Comparison of ENCODE assay signal across 9 cellular contexts in genomic region chr22:26172389-26172990, GRCh38. TPM values are rescaled to one million over a fixed set of nuclear protein-coding genes. Genes with fewer than 3 reads are reported as not detected.
DNase-seq lines count a peak whose midpoint lies in the region; ATAC-seq and TF ChIP-seq lines count a peak whose summit lies in the region.
"Had no signal": no experiment of that assay in that cellular context is flagged by ENCODE, and none has a peak within 500 bp of the region (broad histone marks: within the 10 kb centered on the region; RNA-seq: fewer than 3 reads in every experiment).

No MANE protein-coding gene starts in this region.

- H4K8ac ChIP-seq in trophoblast cell (ENCODE audit: low read depth, low read length) = no peak overlapping the region

- H3K79me1 ChIP-seq in trophoblast cell (ENCODE audit: low read length) = no peaks in the 10 kb centered on the region

- no peak overlapping the region for H3K4me3 ChIP-seq in MM.1S (ENCODE audit: low read length)
- no peak overlapping the region for H3K4me3 ChIP-seq in esophagus squamous epithelium
- no peak overlapping the region for H3K4me3 ChIP-seq in trophoblast cell (ENCODE audit: low read depth, low read length)

- H3K27me3 ChIP-seq in MM.1S (replicated peaks; ENCODE audit: insufficient read depth, low read length) = peaks cover 74% of the 10 kb centered on the region
- H3K27me3 ChIP-seq in esophagus squamous epithelium = peaks cover 7 to 91% (median 17%) of the 10 kb centered on the region in 4 donors
- peaks cover 31% of the 10 kb centered on the region for H3K27me3 ChIP-seq in trophoblast cell (ENCODE audit: insufficient read depth, low read length)

- no peak overlapping the region for H3K23ac ChIP-seq in trophoblast cell (ENCODE audit: low read length)

- H3K4me2 ChIP-seq in MM.1S (ENCODE audit: low read depth, low read length) (no peak overlapping the region), trophoblast cell (ENCODE audit: low read length) (no peak overlapping the region)

- no peaks in the 10 kb centered on the region for H4K20me1 ChIP-seq in MM.1S (ENCODE audit: insufficient read depth, low read length)

- no peak overlapping the region for H3K9ac ChIP-seq in MM.1S (ENCODE audit: low read length)
- no peak overlapping the region for H3K9ac ChIP-seq in trophoblast cell (ENCODE audit: low read length)

- no peak overlapping the region for H2BK12ac ChIP-seq in trophoblast cell (ENCODE audit: low read length)

- no peak for TF ChIP-seq POLR2A in esophagus squamous epithelium (IDR thresholded peaks at IDR 0.05)

- no peaks in the 10 kb centered on the region for H3K4me1 ChIP-seq in MM.1S (ENCODE audit: low read length)
- peaks cover 5 to 17% (median 11%) of the 10 kb centered on the region in 3 donors for H3K4me1 ChIP-seq in esophagus squamous epithelium
- peaks cover 6% of the 10 kb centered on the region in 2 experiments for H3K4me1 ChIP-seq in trophoblast cell (ENCODE audit: control insufficient read depth in 1 of 2, insufficient read depth in 2 of 2, low read length in 2 of 2)

- WGBS in esophagus squamous epithelium, 2 donors = 25 to 37% methylated on average over 5 of the region's 5 CpGs
- no CpG with 5 or more reads among the region's 5 CpGs for WGBS in trophoblast cell (ENCODE audit: extremely low coverage, insufficient coverage, insufficient read length)

- H2AFZ ChIP-seq in MM.1S (ENCODE audit: low read length) (no peak overlapping the region), trophoblast cell (ENCODE audit: insufficient read depth, low read length, poor library complexity) (no peak overlapping the region)

- H4K91ac ChIP-seq in trophoblast cell (ENCODE audit: low read depth, low read length) = no peak overlapping the region

- no peaks in the 10 kb centered on the region for H3K79me2 ChIP-seq in MM.1S (ENCODE audit: low read length)
- H3K79me2 ChIP-seq in trophoblast cell (ENCODE audit: control insufficient read depth, insufficient read depth, low read length, poor library complexity) = no peaks in the 10 kb centered on the region

- H2BK120ac ChIP-seq in trophoblast cell (ENCODE audit: insufficient read depth, low read length, poor library complexity) = no peak overlapping the region

- H3K27ac ChIP-seq in MM.1S (ENCODE audit: low read length) (no peak overlapping the region), esophagus squamous epithelium (no peak overlapping the region), trophoblast cell (ENCODE audit: low read depth, low read length) (no peak overlapping the region)

- no peak overlapping the region for H2AK5ac ChIP-seq in trophoblast cell (ENCODE audit: low read length)

- peak; percentile 69; the same call in 2 of the 3 replicates for ATAC-seq in SK-N-SH treated with all-trans-retinoic acid at 6 μM for 48 hours
- no peak for ATAC-seq in GM18861 (IDR thresholded peaks at IDR 0.05; ENCODE audit: unreplicated experiment)
- no peak for ATAC-seq in HG03354 (IDR thresholded peaks at IDR 0.05; ENCODE audit: poor library complexity, severe bottlenecking, unreplicated experiment)

- H3K9me2 ChIP-seq in MM.1S (replicated peaks; ENCODE audit: insufficient read depth, low read length) = no peaks in the 10 kb centered on the region

- intact Hi-C loops in esophagus squamous epithelium (cut with DNase I) = no loop called here

- peak; percentile 65 for DNase-seq in activated effector memory CD4-positive, alpha-beta T cell treated with anti-CD3 and anti-CD28 coated beads, Interleukin-2, amount 50 U/mL, for 16 hours
- DNase-seq in activated effector memory CD4-positive, alpha-beta T cell treated with Interleukin-2 at 50 U/mL for 16 hours = no peak
- DNase-seq in MM.1S (peak; percentile 56), esophagus squamous epithelium (lab: John Stamatoyannopoulos, UW) (no peak), trophoblast cell (peak; percentile 37 to 68)
- DNase-seq: activated naive CD8-positive, alpha-beta T cell treated with anti-CD3 and anti-CD28 coated beads, Interleukin-2, amount 10 ng/mL, durations not matched to agents 7 days and 5 days had no signal

- H3K9me3 ChIP-seq in MM.1S (replicated peaks; ENCODE audit: insufficient read depth, low read length) (no peaks in the 10 kb centered on the region), esophagus squamous epithelium (no peaks in the 10 kb centered on the region), trophoblast cell (ENCODE audit: insufficient read depth, low read depth, low read length) (peaks cover 4% of the 10 kb centered on the region)

- H3F3A ChIP-seq in MM.1S (ENCODE audit: insufficient read depth, low read length) = no peaks in the 10 kb centered on the region

- peak; percentile 69 for TF ChIP-seq CTCF in MM.1S (IDR thresholded peaks at IDR 0.05; ENCODE audit: low read length)
- TF ChIP-seq CTCF in esophagus squamous epithelium (IDR thresholded peaks at IDR 0.05) = peak in 5 of 6 experiments; percentile 19 to 53 (median 44)

- H3K4ac ChIP-seq in trophoblast cell (ENCODE audit: low read depth, low read length) = no peak overlapping the region

- H3K18ac ChIP-seq in trophoblast cell (ENCODE audit: low read length) = no peak overlapping the region

- no peaks in the 10 kb centered on the region for H3K36me3 ChIP-seq in MM.1S (replicated peaks; ENCODE audit: insufficient read depth, low read length)
- H3K36me3 ChIP-seq in esophagus squamous epithelium = no peaks in the 10 kb centered on the region
- H3K36me3 ChIP-seq in trophoblast cell (ENCODE audit: control insufficient read depth in 1 of 2, insufficient read depth in 2 of 2, low read length in 2 of 2) = no peaks in the 10 kb centered on the region

- H4K12ac ChIP-seq in trophoblast cell (ENCODE audit: low read depth, low read length) = no peak overlapping the region

- H2BK5ac ChIP-seq in trophoblast cell (ENCODE audit: low read depth, low read length, poor library complexity) = no peak overlapping the region

- no peak overlapping the region for H3K14ac ChIP-seq in trophoblast cell (ENCODE audit: low read length)

TF ChIP-seq in SK-N-SH treated with all-trans-retinoic acid at 6 μM for 48 hours, 23 proteins besides CTCF, POLR2A, EP300 and RAD21:
- TF ChIP-seq ZNF565 (CRISPR knock-in tag; conservative IDR thresholded peaks at IDR 0.05; ENCODE audit: low read depth) (no peak), ZNF70 (CRISPR knock-in tag; IDR thresholded peaks at IDR 0.05) (no peak), ARNTL (CRISPR knock-in tag; IDR thresholded peaks at IDR 0.05; ENCODE audit: borderline replicate concordance, low read depth) (no peak), OSR1 (CRISPR knock-in tag; IDR thresholded peaks at IDR 0.05) (no peak), CSDC2 (CRISPR knock-in tag; IDR thresholded peaks at IDR 0.05) (no peak), ZFP30 (CRISPR knock-in tag; IDR thresholded peaks at IDR 0.05) (no peak), ZFP3 (CRISPR knock-in tag; IDR thresholded peaks at IDR 0.05) (no peak), TOX (CRISPR knock-in tag; IDR thresholded peaks at IDR 0.05; ENCODE audit: borderline replicate concordance) (no peak), RARB (CRISPR knock-in tag; IDR thresholded peaks at IDR 0.05) (no peak), BACH2 (CRISPR knock-in tag; IDR thresholded peaks at IDR 0.05; ENCODE audit: borderline replicate concordance) (no peak), SNAI2 (CRISPR knock-in tag; IDR thresholded peaks at IDR 0.05) (no peak), ZNF8 (CRISPR knock-in tag; IDR thresholded peaks at IDR 0.05) (no peak), ESRRG (CRISPR knock-in tag; IDR thresholded peaks at IDR 0.05) (no peak)
- TF ChIP-seq, protein P1, sequence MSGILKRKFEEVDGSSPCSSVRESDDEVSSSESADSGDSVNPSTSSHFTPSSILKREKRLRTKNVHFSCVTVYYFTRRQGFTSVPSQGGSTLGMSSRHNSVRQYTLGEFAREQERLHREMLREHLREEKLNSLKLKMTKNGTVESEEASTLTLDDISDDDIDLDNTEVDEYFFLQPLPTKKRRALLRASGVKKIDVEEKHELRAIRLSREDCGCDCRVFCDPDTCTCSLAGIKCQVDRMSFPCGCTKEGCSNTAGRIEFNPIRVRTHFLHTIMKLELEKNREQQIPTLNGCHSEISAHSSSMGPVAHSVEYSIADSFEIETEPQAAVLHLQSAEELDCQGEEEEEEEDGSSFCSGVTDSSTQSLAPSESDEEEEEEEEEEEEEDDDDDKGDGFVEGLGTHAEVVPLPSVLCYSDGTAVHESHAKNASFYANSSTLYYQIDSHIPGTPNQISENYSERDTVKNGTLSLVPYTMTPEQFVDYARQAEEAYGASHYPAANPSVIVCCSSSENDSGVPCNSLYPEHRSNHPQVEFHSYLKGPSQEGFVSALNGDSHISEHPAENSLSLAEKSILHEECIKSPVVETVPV (CRISPR knock-in tag; IDR thresholded peaks at IDR 0.05) = no peak
- TF ChIP-seq, protein P2, sequence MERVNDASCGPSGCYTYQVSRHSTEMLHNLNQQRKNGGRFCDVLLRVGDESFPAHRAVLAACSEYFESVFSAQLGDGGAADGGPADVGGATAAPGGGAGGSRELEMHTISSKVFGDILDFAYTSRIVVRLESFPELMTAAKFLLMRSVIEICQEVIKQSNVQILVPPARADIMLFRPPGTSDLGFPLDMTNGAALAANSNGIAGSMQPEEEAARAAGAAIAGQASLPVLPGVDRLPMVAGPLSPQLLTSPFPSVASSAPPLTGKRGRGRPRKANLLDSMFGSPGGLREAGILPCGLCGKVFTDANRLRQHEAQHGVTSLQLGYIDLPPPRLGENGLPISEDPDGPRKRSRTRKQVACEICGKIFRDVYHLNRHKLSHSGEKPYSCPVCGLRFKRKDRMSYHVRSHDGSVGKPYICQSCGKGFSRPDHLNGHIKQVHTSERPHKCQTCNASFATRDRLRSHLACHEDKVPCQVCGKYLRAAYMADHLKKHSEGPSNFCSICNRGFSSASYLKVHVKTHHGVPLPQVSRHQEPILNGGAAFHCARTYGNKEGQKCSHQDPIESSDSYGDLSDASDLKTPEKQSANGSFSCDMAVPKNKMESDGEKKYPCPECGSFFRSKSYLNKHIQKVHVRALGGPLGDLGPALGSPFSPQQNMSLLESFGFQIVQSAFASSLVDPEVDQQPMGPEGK (CRISPR knock-in tag; IDR thresholded peaks at IDR 0.05; ENCODE audit: borderline replicate concordance) = no peak
TF ChIP-seq in SK-N-SH treated with all-trans-retinoic acid at 6 μM for 48 hours: peak in this region for 0.

RNA-seq across cellular contexts. Expression of gene SEZ6L, which starts 3.2 kb away (rescaled TPM):
- total RNA-seq in esophagus squamous epithelium = under 1 TPM in 1 of 4 donors, not detected in 3; under 0.01 TPM
- polyA plus RNA-seq in trophoblast cell (2013) = 0.07 and 0.08 TPM in 2 replicates
- total RNA-seq: activated naive CD8-positive, alpha-beta T cell treated with anti-CD3 and anti-CD28 coated beads, Interleukin-2, amount 10 ng/mL, durations not matched to agents 7 days and 5 days had no signal

Comparison
In these comparisons a context has a peak if more than half of its experiments do, and no peak if none do; other contexts are left out.
1. DNase-seq: peak in activated effector memory CD4-positive, alpha-beta T cell treated with anti-CD3 and anti-CD28 coated beads, Interleukin-2, amount 50 U/mL, for 16 hours (single experiment), MM.1S (single experiment) and trophoblast cell (2 of 2); none in activated effector memory CD4-positive, alpha-beta T cell treated with Interleukin-2 at 50 U/mL for 16 hours (single experiment) and esophagus squamous epithelium (single experiment).